Comparison of ENCODE assay signal across 8 cellular contexts in the genomic region with DNA sequence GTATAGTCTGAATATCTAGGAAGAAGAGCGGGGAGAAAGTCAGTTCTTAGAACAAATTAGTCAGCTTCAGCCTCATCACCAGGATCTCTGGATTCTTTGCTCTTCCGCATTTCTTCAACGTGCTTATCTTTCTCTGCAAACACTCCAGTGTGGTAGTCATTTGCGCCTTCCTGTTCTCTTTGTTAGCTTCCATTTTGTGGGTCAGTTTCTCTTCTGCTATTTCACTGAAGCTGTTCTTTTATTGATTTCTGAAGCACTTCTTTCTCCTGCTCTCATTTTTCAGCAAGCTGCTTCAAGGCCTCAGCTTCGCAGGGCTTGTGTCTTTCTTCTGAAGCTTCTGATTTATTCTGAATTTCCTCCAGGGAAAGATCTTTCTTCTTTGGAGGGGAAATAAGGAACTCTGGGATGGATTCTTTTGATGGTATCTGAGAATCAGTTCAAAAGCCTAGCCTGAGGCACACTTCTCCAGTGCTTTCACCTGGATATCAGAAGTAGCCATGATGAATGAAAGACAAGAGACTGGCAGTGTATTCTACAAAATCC. TPM values are rescaled to one million over a fixed set of nuclear protein-coding genes. Genes with fewer than 3 reads are reported as not detected.
DNase-seq lines count a peak whose midpoint lies in the region; ATAC-seq and TF ChIP-seq lines count a peak whose summit lies in the region.

No MANE protein-coding gene starts in this region.

- DNase-seq in heart right ventricle (no peak), right atrium auricular region (ENCODE audit: low spot score) (no peak), amniotic epithelial cell (ENCODE audit: low read depth) (peak; percentile 96), cerebellar cortex (ENCODE audit: low spot score) (no peak), epidermal melanocyte (ENCODE audit: insufficient read length, low spot score) (no peak)
- DNase-seq in natural killer cell treated with Interleukin-12 subunit alpha and Interleukin-12 subunit beta and Interleukin-15 and Interleukin-18, amount 100 ng/mL, for 72 hours (ENCODE audit: low spot score), result no peak
- DNase-seq in activated naive CD4-positive, alpha-beta T cell treated with anti-CD3 and anti-CD28 coated beads, Interleukin-2, amount 50 U/mL, for 16 hours, result no peak

- no peaks in the 10 kb centered on the region for H3K27me3 ChIP-seq in heart right ventricle
- H3K27me3 ChIP-seq in right atrium auricular region, result no peaks in the 10 kb centered on the region

- H3K4me1 ChIP-seq in heart right ventricle (peaks cover 0 to 17% (median 0%) of the 10 kb centered on the region in 9 donors), right atrium auricular region (no peaks in the 10 kb centered on the region)

- no peak for TF ChIP-seq CTCF in heart right ventricle (IDR thresholded peaks at IDR 0.05)
- TF ChIP-seq CTCF in right atrium auricular region (IDR thresholded peaks at IDR 0.05), result no peak

- intact Hi-C loops in heart right ventricle (cut with DNase I), result no loop called here

- H3K36me3 Mint-ChIP-seq in natural killer cell treated with Interleukin-12 subunit alpha and Interleukin-12 subunit beta and Interleukin-15 and Interleukin-18, amount 100 ng/mL, for 72 hours, result peaks cover 18% of the 10 kb centered on the region

- H3K4me3 ChIP-seq in heart right ventricle (no peak overlapping the region), right atrium auricular region (no peak overlapping the region)

- peaks cover 12 to 14% of the 10 kb centered on the region in 2 donors for H3K4me1 Mint-ChIP-seq in natural killer cell treated with Interleukin-12 subunit alpha and Interleukin-12 subunit beta and Interleukin-15 and Interleukin-18, amount 100 ng/mL, for 72 hours (ENCODE audit: low read depth in 2 of 2)

- H3K36me3 ChIP-seq in heart right ventricle, result peaks cover 0 to 26% (median 5%) of the 10 kb centered on the region in 9 donors
- no peaks in the 10 kb centered on the region for H3K36me3 ChIP-seq in right atrium auricular region

- H3K9me3 Mint-ChIP-seq in natural killer cell treated with Interleukin-12 subunit alpha and Interleukin-12 subunit beta and Interleukin-15 and Interleukin-18, amount 100 ng/mL, for 72 hours, result no peaks in the 10 kb centered on the region

- peaks cover 0 to 3% of the 10 kb centered on the region in 2 donors for H3K27me3 Mint-ChIP-seq in natural killer cell treated with Interleukin-12 subunit alpha and Interleukin-12 subunit beta and Interleukin-15 and Interleukin-18, amount 100 ng/mL, for 72 hours

- ATAC-seq in heart right ventricle (peak in 4 of 8 donors; percentile 33 to 63 (median 40)), HG03432 (IDR thresholded peaks at IDR 0.05; ENCODE audit: unreplicated experiment) (peak; percentile 92)
- ATAC-seq in natural killer cell treated with Interleukin-12 subunit alpha and Interleukin-12 subunit beta and Interleukin-15 and Interleukin-18, amount 100 ng/mL, for 72 hours, result no peak

- H3K27ac Mint-ChIP-seq in natural killer cell treated with Interleukin-12 subunit alpha and Interleukin-12 subunit beta and Interleukin-15 and Interleukin-18, amount 100 ng/mL, for 72 hours, result peak overlapping the region; percentile 31 to 38

- H3K9me3 ChIP-seq in heart right ventricle (peaks cover 0 to 16% (median 0%) of the 10 kb centered on the region in 11 donors), right atrium auricular region (no peaks in the 10 kb centered on the region)

- peak overlapping the region; percentile 5 for H3K4me3 Mint-ChIP-seq in natural killer cell treated with Interleukin-12 subunit alpha and Interleukin-12 subunit beta and Interleukin-15 and Interleukin-18, amount 100 ng/mL, for 72 hours

- 65 to 66% methylated on average over 5 of the region's 5 CpGs for WGBS in heart right ventricle, 2 donors

- H3K27ac ChIP-seq in heart right ventricle (peak overlapping the region in 7 of 10 donors; percentile 9 to 89 (median 26)), right atrium auricular region (peak overlapping the region in 1 of 2 donors; percentile 54)

RNA-seq across cellular contexts. Expression of a gene that starts 13.5 kb away (rescaled TPM):
- total RNA-seq in heart right ventricle (10 to 100 TPM; 12.7 to 24.9 (median 14.6) TPM), right atrium auricular region (10 to 100 TPM; 10.4 to 17.8 TPM)
- 10 to 100 TPM; 11.3 to 12.1 TPM for polyA plus RNA-seq in heart right ventricle
- total RNA-seq in natural killer cell treated with Interleukin-12 subunit alpha and Interleukin-12 subunit beta and Interleukin-15 and Interleukin-18, amount 100 ng/mL, for 72 hours, result 1 to 10 TPM; 2.9 to 3.6 TPM

RNA-seq across cellular contexts. Expression of a gene that starts 55.9 kb away (rescaled TPM):
- total RNA-seq in heart right ventricle (1 to 10 TPM; 5.5 to 8.7 (median 6.2) TPM), right atrium auricular region (1 to 10 TPM; 2.2 to 4.2 TPM)
- polyA plus RNA-seq in heart right ventricle, result 1 to 10 TPM; 1.7 to 2.7 TPM
- total RNA-seq in natural killer cell treated with Interleukin-12 subunit alpha and Interleukin-12 subunit beta and Interleukin-15 and Interleukin-18, amount 100 ng/mL, for 72 hours, result under 1 TPM; 0.69 to 0.89 TPM
